8 cellular contexts compared by ENCODE assay signal in genomic region chr11:14645985-14646900, GRCh38. TPM values are rescaled to one million over a fixed set of nuclear protein-coding genes. Genes with fewer than 3 reads are reported as not detected.
A peak's percentile ranks its signal among the peaks of the same experiment; 100 is the strongest.
DNase-seq lines count a peak whose midpoint lies in the region; ATAC-seq and TF ChIP-seq lines count a peak whose summit lies in the region.

No MANE protein-coding gene starts in this region.

- TF ChIP-seq POLR2A in body of pancreas (IDR thresholded peaks at IDR 0.05), result no peak

- H3K36me3 ChIP-seq in body of pancreas (replicated peaks in 1 of 2; ENCODE audit: insufficient read depth in 1 of 2, low read depth in 2 of 2), result no peaks in the 10 kb centered on the region
- H3K36me3 ChIP-seq in neural progenitor cell, result no peaks in the 10 kb centered on the region

- WGBS in body of pancreas, 2 donors, result 39% methylated on average over 6 of the region's 6 CpGs

- peak overlapping the region; percentile 96 for H3K4me3 Mint-ChIP-seq in neural progenitor cell

- no peak for TF ChIP-seq CTCF in body of pancreas (IDR thresholded peaks at IDR 0.05)
- TF ChIP-seq CTCF in neural progenitor cell (IDR thresholded peaks at IDR 0.05), result no peak

- peak overlapping the region in 2 of 4 donors; percentile 34 to 95 for H3K27ac ChIP-seq in body of pancreas
- no peak overlapping the region for H3K27ac ChIP-seq in neural progenitor cell

- H3K4me1 ChIP-seq in body of pancreas, result peaks cover 19% of the 10 kb centered on the region
- H3K4me1 ChIP-seq in neural progenitor cell, result peaks cover 16% of the 10 kb centered on the region

- peak overlapping the region; percentile 94 for H3K4me2 ChIP-seq in neural progenitor cell

- no peak overlapping the region for H2AFZ ChIP-seq in neural progenitor cell (replicated peaks)

- H4K20me1 ChIP-seq in neural progenitor cell (ENCODE audit: low read depth), result peaks cover 28% of the 10 kb centered on the region

- peaks cover 16% of the 10 kb centered on the region for H3F3A ChIP-seq in neural progenitor cell (ENCODE audit: low read depth)

- DNase-seq in G401 (ENCODE audit: low spot score) (peak; percentile 55), MV-4-11 (lab: John Stamatoyannopoulos, UW) (peak; percentile 70), body of pancreas (no peak), neural progenitor cell (ENCODE audit: low spot score) (no peak), SHP77 treated with DMSO at 0.1 percent for 48 hours (lab: John Stamatoyannopoulos, UW) (no peak), ACHN (no peak)
- no peak for DNase-seq in stimulated activated CD4-positive, alpha-beta T cell treated with anti-CD3 and anti-CD28 coated beads, Interleukin-4, amount 100 ng/mL, for 24 hours

- intact Hi-C loops in body of pancreas (cut with DNase I), result no loop called here

- no peak overlapping the region for H3K27ac Mint-ChIP-seq in neural progenitor cell

- H3K9me3 Mint-ChIP-seq in neural progenitor cell, result peaks cover 3% of the 10 kb centered on the region

- peaks cover 3% of the 10 kb centered on the region for H3K27me3 Mint-ChIP-seq in neural progenitor cell (ENCODE audit: insufficient read depth, low read depth)

- peaks cover 9% of the 10 kb centered on the region for H3K36me3 Mint-ChIP-seq in neural progenitor cell

- in situ Hi-C loops in G401 (cut with HindIII; ENCODE audit: low sequenced_read_pairs), result no loop called here
- in situ Hi-C loops in ACHN (cut with HindIII; ENCODE audit: low pct_ligation_motif_present, low pct_unique_long_range_greater_than_20kb, low sequenced_read_pairs), result no loop called here

- H3K9me3 ChIP-seq in body of pancreas, result no peaks in the 10 kb centered on the region
- H3K9me3 ChIP-seq in neural progenitor cell (ENCODE audit: low read depth), result no peaks in the 10 kb centered on the region

- H3K79me2 ChIP-seq in neural progenitor cell (ENCODE audit: low read depth), result peaks cover 30% of the 10 kb centered on the region

- H3K9ac ChIP-seq in neural progenitor cell, result no peak overlapping the region

- H3K4me1 Mint-ChIP-seq in neural progenitor cell, result peaks cover 18% of the 10 kb centered on the region

- H3K27me3 ChIP-seq in body of pancreas (no peaks in the 10 kb centered on the region), neural progenitor cell (peaks cover 42% of the 10 kb centered on the region)

- no peak for ATAC-seq in body of pancreas
- no peak for ATAC-seq in HG03139 (IDR thresholded peaks at IDR 0.05; ENCODE audit: unreplicated experiment)

- H3K4me3 ChIP-seq in body of pancreas (peak overlapping the region; percentile 6), neural progenitor cell (peak overlapping the region; percentile 98)

RNA-seq across cellular contexts. Expression of gene PDE3B, which starts 2.6 kb away (rescaled TPM):
- 6.5 and 9.8 TPM in 2 replicates for total RNA-seq in G401 (2014; rRNA removed; shearing (Covaris generic))
- total RNA-seq in body of pancreas (10 to 100 TPM; 17.4 to 64.6 TPM), neural progenitor cell (ENCODE audit: low replicate concordance) (14.3 and 15.9 TPM in 2 replicates)

Comparison
In these comparisons a context has a peak if more than half of its experiments do, and no peak if none do; other contexts are left out.
1. DNase-seq: peak in G401 (single experiment) and MV-4-11 (single experiment); none in body of pancreas (0 of 4), neural progenitor cell (single experiment), SHP77 treated with DMSO at 0.1 percent for 48 hours (single experiment), stimulated activated CD4-positive, alpha-beta T cell treated with anti-CD3 and anti-CD28 coated beads, Interleukin-4, amount 100 ng/mL, for 24 hours (single experiment) and ACHN (single experiment).